Comparison of ENCODE assay signal across 8 cellular contexts in the genomic region with DNA sequence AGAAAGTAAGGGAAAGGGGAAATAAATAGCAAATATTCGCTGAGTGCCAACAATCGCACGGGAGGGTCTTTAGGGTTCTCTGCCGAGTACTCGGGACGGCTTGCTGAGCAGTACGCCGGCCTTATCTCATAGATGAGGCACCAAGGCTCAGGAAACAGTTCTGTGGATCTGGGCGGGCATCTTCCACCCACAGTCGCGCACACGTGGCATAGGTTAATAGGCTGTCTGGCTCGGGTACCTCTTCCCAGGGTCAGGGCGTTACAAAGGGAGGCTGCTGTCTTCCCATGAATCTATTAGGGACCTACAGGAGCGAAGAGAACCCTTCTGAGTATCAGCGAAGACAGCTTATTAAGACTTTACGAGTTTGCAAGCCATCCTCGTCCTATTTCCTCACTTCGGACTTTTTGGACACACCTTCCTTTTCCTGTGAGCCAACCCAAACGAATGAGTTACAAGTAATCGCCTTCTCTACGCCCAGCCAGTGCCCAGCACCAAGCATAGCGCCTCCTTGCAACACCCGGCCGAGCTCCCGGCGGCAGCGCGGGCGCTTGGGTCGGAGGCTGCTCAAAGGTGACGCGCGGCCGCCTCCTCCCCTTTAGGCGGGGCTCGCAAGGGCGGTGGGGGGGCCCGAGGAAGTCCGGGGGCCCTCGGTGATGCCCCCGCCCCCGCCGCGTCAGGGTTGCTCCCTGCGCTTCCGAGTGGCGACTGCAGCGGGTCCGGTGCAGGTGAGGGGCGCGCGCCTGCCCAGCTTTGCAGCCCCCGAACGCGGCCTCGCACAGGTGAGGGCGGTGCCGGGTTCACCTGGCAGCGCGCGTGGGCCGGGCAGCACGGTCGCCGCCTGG. TPM values are rescaled to one million over a fixed set of nuclear protein-coding genes. Genes with fewer than 3 reads are reported as not detected.
DNase-seq lines count a peak whose midpoint lies in the region; ATAC-seq and TF ChIP-seq lines count a peak whose summit lies in the region.

A gene with protein sequence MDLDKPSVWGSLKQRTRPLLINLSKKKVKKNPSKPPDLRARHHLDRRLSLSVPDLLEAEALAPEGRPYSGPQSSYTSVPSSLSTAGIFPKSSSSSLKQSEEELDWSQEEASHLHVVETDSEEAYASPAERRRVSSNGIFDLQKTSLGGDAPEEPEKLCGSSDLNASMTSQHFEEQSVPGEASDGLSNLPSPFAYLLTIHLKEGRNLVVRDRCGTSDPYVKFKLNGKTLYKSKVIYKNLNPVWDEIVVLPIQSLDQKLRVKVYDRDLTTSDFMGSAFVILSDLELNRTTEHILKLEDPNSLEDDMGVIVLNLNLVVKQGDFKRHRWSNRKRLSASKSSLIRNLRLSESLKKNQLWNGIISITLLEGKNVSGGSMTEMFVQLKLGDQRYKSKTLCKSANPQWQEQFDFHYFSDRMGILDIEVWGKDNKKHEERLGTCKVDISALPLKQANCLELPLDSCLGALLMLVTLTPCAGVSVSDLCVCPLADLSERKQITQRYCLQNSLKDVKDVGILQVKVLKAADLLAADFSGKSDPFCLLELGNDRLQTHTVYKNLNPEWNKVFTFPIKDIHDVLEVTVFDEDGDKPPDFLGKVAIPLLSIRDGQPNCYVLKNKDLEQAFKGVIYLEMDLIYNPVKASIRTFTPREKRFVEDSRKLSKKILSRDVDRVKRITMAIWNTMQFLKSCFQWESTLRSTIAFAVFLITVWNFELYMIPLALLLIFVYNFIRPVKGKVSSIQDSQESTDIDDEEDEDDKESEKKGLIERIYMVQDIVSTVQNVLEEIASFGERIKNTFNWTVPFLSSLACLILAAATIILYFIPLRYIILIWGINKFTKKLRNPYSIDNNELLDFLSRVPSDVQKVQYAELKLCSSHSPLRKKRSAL (plus strand): TSS at position 676 of the 842 bp plus-strand sequence. CDS start 66,705 bp downstream, outside the sequence.

- H3K9me3 Mint-ChIP-seq in CD4-positive, CD25-positive, alpha-beta regulatory T cell: peaks cover 0 to 1% (median 0%) of the 10 kb centered on the region in 7 donors

- no peak for TF ChIP-seq POLR2A in heart left ventricle (IDR thresholded peaks at IDR 0.05)

- no peaks in the 10 kb centered on the region for H3K9me3 ChIP-seq in CD4-positive, CD25-positive, alpha-beta regulatory T cell (ENCODE audit: control insufficient read depth in 2 of 2, low read length in 2 of 2)
- H3K9me3 ChIP-seq in RWPE2 (ENCODE audit: severe bottlenecking) (no peaks in the 10 kb centered on the region), heart left ventricle (no peaks in the 10 kb centered on the region)

- peaks cover 22% of the 10 kb centered on the region for H3K4me1 ChIP-seq in CD4-positive, CD25-positive, alpha-beta regulatory T cell (ENCODE audit: control insufficient read depth, insufficient read depth, low read length, poor library complexity, severe bottlenecking)
- H3K4me1 ChIP-seq in RWPE2 (ENCODE audit: insufficient read depth, poor library complexity, severe bottlenecking) (peaks cover 34% of the 10 kb centered on the region), heart left ventricle (peaks cover 0 to 54% (median 7%) of the 10 kb centered on the region in 12 donors)

- H3K27ac Mint-ChIP-seq in CD4-positive, CD25-positive, alpha-beta regulatory T cell: peak within 1 kb of the TSS; percentile 83 to 98 (median 95)

- no peaks in the 10 kb centered on the region for H3K27me3 ChIP-seq in CD4-positive, CD25-positive, alpha-beta regulatory T cell (ENCODE audit: control insufficient read depth, insufficient read depth, low read length)
- no peaks in the 10 kb centered on the region for H3K27me3 ChIP-seq in RWPE2 (ENCODE audit: insufficient read depth, poor library complexity, severe bottlenecking)
- peaks cover 0 to 55% (median 16%) of the 10 kb centered on the region in 9 donors for H3K27me3 ChIP-seq in heart left ventricle

- H3K4me3 Mint-ChIP-seq in CD4-positive, CD25-positive, alpha-beta regulatory T cell: peak within 1 kb of the TSS; percentile 84 to 94 (median 92)

- WGBS in heart left ventricle, 4 donors: 1 to 2% (median 1%) methylated on average over 34 to 66 of the region's 66 CpGs

- TF ChIP-seq CTCF in RWPE2 (IDR thresholded peaks at IDR 0.05; ENCODE audit: poor library complexity, severe bottlenecking) (peak; percentile 53), heart left ventricle (IDR thresholded peaks at IDR 0.05) (no peak), retinal pigment epithelial cell (conservative IDR thresholded peaks at IDR 0.05; ENCODE audit: low read depth, low read length) (peak; percentile 18)

- peak within 1 kb of the TSS; percentile 92 for H3K4me3 ChIP-seq in CD4-positive, CD25-positive, alpha-beta regulatory T cell (ENCODE audit: low read depth, low read length)
- H3K4me3 ChIP-seq in RWPE2 (ENCODE audit: severe bottlenecking): peak within 1 kb of the TSS; percentile 73
- H3K4me3 ChIP-seq in heart left ventricle: peak within 1 kb of the TSS; percentile 16 to 70 (median 54)
- peak within 1 kb of the TSS; percentile 61 for H3K4me3 ChIP-seq in retinal pigment epithelial cell (ENCODE audit: low read length)

- peaks cover 26 to 32% (median 29%) of the 10 kb centered on the region in 4 donors for H3K4me1 Mint-ChIP-seq in CD4-positive, CD25-positive, alpha-beta regulatory T cell

- H3K36me3 Mint-ChIP-seq in CD4-positive, CD25-positive, alpha-beta regulatory T cell: no peaks in the 10 kb centered on the region

- intact Hi-C loops in heart left ventricle (cut with DNase I): loop anchor here in 1 of 10 donors (10.0 kb wide), 1 partner anchor 84 kb away; no protein-coding TSS in a partner anchor

- ATAC-seq in CD4-positive, CD25-positive, alpha-beta regulatory T cell (ENCODE audit: low read depth in 2 of 2): peak; percentile 86 to 88
- ATAC-seq in GM19467 (IDR thresholded peaks at IDR 0.05; ENCODE audit: unreplicated experiment) (peak; percentile 71), RWPE2 (ENCODE audit: low read depth) (peak; percentile 85), heart left ventricle (peak; percentile 55 to 95 (median 90))

- H3K36me3 ChIP-seq in CD4-positive, CD25-positive, alpha-beta regulatory T cell (ENCODE audit: control insufficient read depth, insufficient read depth, low read length): no peaks in the 10 kb centered on the region
- H3K36me3 ChIP-seq in RWPE2 (ENCODE audit: low read depth): no peaks in the 10 kb centered on the region
- H3K36me3 ChIP-seq in heart left ventricle: no peaks in the 10 kb centered on the region

- peak; percentile 66 to 90 (median 76) for DNase-seq in CD4-positive, CD25-positive, alpha-beta regulatory T cell
- DNase-seq in HPDE6-E6E7 (ENCODE audit: extremely low spot score) (peak; percentile 70), RWPE2 (ENCODE audit: low spot score) (peak; percentile 96), heart left ventricle (peak; percentile 34 to 88 (median 70)), retinal pigment epithelial cell (ENCODE audit: low read depth) (peak; percentile 31), GF-D8 (lab: John Stamatoyannopoulos, UW) (no peak)
- DNase-seq in activated gamma-delta T cell treated with anti-CD3 and anti-CD28 coated beads, Interleukin-2, amount 50 U/mL, for 16 hours (ENCODE audit: low read depth): peak; percentile 80

- no peaks in the 10 kb centered on the region for H3K27me3 Mint-ChIP-seq in CD4-positive, CD25-positive, alpha-beta regulatory T cell

- peak within 1 kb of the TSS; percentile 58 for H3K27ac ChIP-seq in CD4-positive, CD25-positive, alpha-beta regulatory T cell (ENCODE audit: insufficient read depth, low read length, poor library complexity, severe bottlenecking)
- H3K27ac ChIP-seq in RWPE2 (ENCODE audit: poor library complexity, severe bottlenecking) (peak within 1 kb of the TSS; percentile 83), heart left ventricle (peak within 1 kb of the TSS in 3 of 12 donors; percentile 16 to 81 (median 68))

RNA-seq across cellular contexts. Expression of the gene that starts here (rescaled TPM):
- 6.4 TPM for total RNA-seq in CD4-positive, CD25-positive, alpha-beta regulatory T cell
- polyA plus RNA-seq in CD4-positive, CD25-positive, alpha-beta regulatory T cell: 1 to 10 TPM; 1.1 to 3.2 (median 2.2) TPM
- 10 to 100 TPM in 1 of 9 donors, 1 to 10 TPM in 5, under 1 TPM in 3; 0.35 to 12.1 (median 6.3) TPM for total RNA-seq in heart left ventricle
- 1 to 10 TPM in 1 of 2 donors, under 1 TPM in 1; 0.57 to 1.1 TPM for polyA plus RNA-seq in heart left ventricle

Comparison
In these comparisons a context has a peak if more than half of its experiments do, and no peak if none do; other contexts are left out.
1. CTCF ChIP-seq: peak in RWPE2 (single experiment) and retinal pigment epithelial cell (single experiment); none in heart left ventricle (0 of 12).
2. Peak in every context shown above with its lines, with median percentiles within 50 percentile points of each other: ATAC-seq and H3K4me3 ChIP-seq.